8 cellular contexts compared by ENCODE assay signal in genomic region chr22:39241632-39242388, GRCh38. TPM values are rescaled to one million over a fixed set of nuclear protein-coding genes. Genes with fewer than 3 reads are reported as not detected.
DNase-seq lines count a peak whose midpoint lies in the region; ATAC-seq, FAIRE-seq and TF ChIP-seq lines count a peak whose summit lies in the region.

No MANE protein-coding gene starts in this region.

- ATAC-seq in sciatic nerve (peak; percentile 5), HG03469 (IDR thresholded peaks at IDR 0.05; ENCODE audit: unreplicated experiment) (no peak)

- TF ChIP-seq CTCF in epithelial cell of proximal tubule (conservative IDR thresholded peaks at IDR 0.05; ENCODE audit: low read depth, low read length): no peak
- no peak for TF ChIP-seq CTCF in GM13977 (IDR thresholded peaks at IDR 0.05; ENCODE audit: extremely low read depth, insufficient read depth, missing control alignments)

- intact Hi-C loops in sciatic nerve (cut with DNase I): loop anchor here (5.0 kb wide), 1 partner anchor 70 kb away; no protein-coding TSS in a partner anchor

- H3K4me3 ChIP-seq in epithelial cell of proximal tubule (ENCODE audit: low read depth, low read length): peak overlapping the region; percentile 80

- POLR2A ChIA-PET in activated CD4-positive, alpha-beta memory T cell treated with anti-CD3 and anti-CD28 coated beads, Interleukin-2, amount 10 ng/mL, durations not matched to agents 7 days and 5 days (lab: Charles Lee): interaction anchor here (1.1 to 3.2 kb wide), 7 partner anchors 11 to 279 kb away, joined by 4 to 29 read pairs (median 6); partner anchors contain the start of genes ATF4 and RPL3

- CTCF ChIA-PET in activated CD4-positive, alpha-beta memory T cell treated with anti-CD3 and anti-CD28 coated beads, Interleukin-2, amount 10 ng/mL, durations not matched to agents 7 days and 5 days (lab: Charles Lee): interaction anchor here (0.8 kb wide), 1 partner anchor 71 kb away, joined by 4 read pairs; no protein-coding TSS in a partner anchor

- in situ Hi-C loops in GM13977 (cut with MboI; ENCODE audit: low pct_unique_long_range_greater_than_20kb, low sequenced_read_pairs, unreplicated experiment): no loop called here

- H3K4me1 Mint-ChIP-seq in activated CD4-positive, alpha-beta memory T cell treated with anti-CD3 and anti-CD28 coated beads, Interleukin-2, amount 10 ng/mL, durations not matched to agents 7 days and 5 days: peaks cover 54% of the 10 kb centered on the region

- H3K4me3 Mint-ChIP-seq in activated CD4-positive, alpha-beta memory T cell treated with anti-CD3 and anti-CD28 coated beads, Interleukin-2, amount 10 ng/mL, durations not matched to agents 7 days and 5 days: peak overlapping the region; percentile 74

- peaks cover 63% of the 10 kb centered on the region for H3K27me3 Mint-ChIP-seq in activated CD4-positive, alpha-beta memory T cell treated with anti-CD3 and anti-CD28 coated beads, Interleukin-2, amount 10 ng/mL, durations not matched to agents 7 days and 5 days

- FAIRE-seq in GM18507 (lab: Jason Lieb, UNC): peak; percentile 18

- peaks cover 10% of the 10 kb centered on the region for H3K36me3 Mint-ChIP-seq in activated CD4-positive, alpha-beta memory T cell treated with anti-CD3 and anti-CD28 coated beads, Interleukin-2, amount 10 ng/mL, durations not matched to agents 7 days and 5 days (ENCODE audit: low read depth)

- DNase-seq in GM18507 (ENCODE audit: extremely low spot score, insufficient read length, low read depth) (no peak), epithelial cell of proximal tubule (ENCODE audit: low read depth) (no peak), sciatic nerve (ENCODE audit: low spot score) (no peak), GM13977 (ENCODE audit: low spot score) (no peak), NCI-H526 treated with DMSO at 0.1 percent for 48 hours (lab: John Stamatoyannopoulos, UW) (no peak), NCI-H2171 treated with DMSO at 0.1 percent for 48 hours (lab: John Stamatoyannopoulos, UW) (no peak)
- peak; percentile 35 for DNase-seq in activated CD4-positive, alpha-beta memory T cell treated with anti-CD3 and anti-CD28 coated beads, Interleukin-2, amount 10 ng/mL, durations not matched to agents 7 days and 5 days

- H3K27ac Mint-ChIP-seq in activated CD4-positive, alpha-beta memory T cell treated with anti-CD3 and anti-CD28 coated beads, Interleukin-2, amount 10 ng/mL, durations not matched to agents 7 days and 5 days: peak overlapping the region; percentile 82

- H3K9me3 Mint-ChIP-seq in activated CD4-positive, alpha-beta memory T cell treated with anti-CD3 and anti-CD28 coated beads, Interleukin-2, amount 10 ng/mL, durations not matched to agents 7 days and 5 days: no peaks in the 10 kb centered on the region

RNA-seq across cellular contexts. Expression of gene PDGFB, which starts 3.0 kb away (rescaled TPM):
- 1 to 10 TPM; 6.4 to 6.5 TPM for total RNA-seq in activated CD4-positive, alpha-beta memory T cell treated with anti-CD3 and anti-CD28 coated beads, Interleukin-2, amount 10 ng/mL, durations not matched to agents 7 days and 5 days
- total RNA-seq in epithelial cell of proximal tubule (41.1 and 79.6 TPM in 2 replicates), sciatic nerve (24.2 TPM)
